Comparison of ENCODE assay signal across 15 cellular contexts in genomic region chr1:25451903-25452302, GRCh38. TPM values are rescaled to one million over a fixed set of nuclear protein-coding genes. Genes with fewer than 3 reads are reported as not detected.
DNase-seq lines count a peak whose midpoint lies in the region; ATAC-seq and TF ChIP-seq lines count a peak whose summit lies in the region.
"Had no signal": no experiment of that assay in that cellular context is flagged by ENCODE, and none has a peak within 500 bp of the region (broad histone marks: within the 10 kb centered on the region; RNA-seq: fewer than 3 reads in every experiment).

No MANE protein-coding gene starts in this region.

- H3K4me2 ChIP-seq in KMS-11 (peak overlapping the region; percentile 70; the same call in 1 of the 2 replicates), OCI-LY7 (ENCODE audit: low read length) (peak overlapping the region; percentile 17)

- no TSS peak for BruUV-seq in OCI-LY7 (replicated peaks; lab: Mats Ljungman, UMichigan)

- CTCF ChIA-PET in OCI-LY7 (lab: Charles Lee; ENCODE audit: unreplicated experiment), result no interaction called here

- no peaks in the 10 kb centered on the region for H4K20me1 ChIP-seq in KMS-11 (ENCODE audit: insufficient read depth)
- 0 out of 2 replicates have a peak, but pooled peaks cover 4% of the 10 kb centered on the region for H4K20me1 ChIP-seq in OCI-LY7 (ENCODE audit: insufficient read depth, low read length)

- intact Hi-C loops in OCI-LY7 (cut with micrococcal nuclease; ENCODE audit: unreplicated experiment), result no loop called here
- intact Hi-C loops in activated T-helper 2 cell treated with anti-CD3 and anti-CD28 coated beads, Interferon-gamma antibody, Interleukin-2, Interleukin-4, amounts not matched to agents 10 μg/mL and 5 μg/mL and 100 μg/mL, durations not matched to agents 14 hours and 24 hours and 36 hours (cut with micrococcal nuclease), result no loop called here

- H3K27ac ChIP-seq in CD4-positive, CD25-positive, alpha-beta regulatory T cell (ENCODE audit: insufficient read depth, low read length, poor library complexity, severe bottlenecking), result no peak overlapping the region
- no peak overlapping the region; the same call in 1 of the 2 replicates for H3K27ac ChIP-seq in KMS-11
- peak overlapping the region; percentile 11 for H3K27ac ChIP-seq in OCI-LY7 (ENCODE audit: low read depth, low read length, poor library complexity, severe bottlenecking)
- H3K27ac ChIP-seq in foreskin keratinocyte, result no peak overlapping the region

- H3K9ac ChIP-seq in KMS-11, result no peak overlapping the region

- POLR2A ChIA-PET in OCI-LY7 (lab: Charles Lee), result no interaction called here

- H3K27me3 Mint-ChIP-seq in CD4-positive, CD25-positive, alpha-beta regulatory T cell, result no peaks in the 10 kb centered on the region
- H3K27me3 Mint-ChIP-seq in memory B cell, result no peaks in the 10 kb centered on the region
- no peaks in the 10 kb centered on the region for H3K27me3 Mint-ChIP-seq in activated T-helper 2 cell treated with anti-CD3 and anti-CD28 coated beads, Interferon-gamma antibody, Interleukin-2, Interleukin-4, amounts not matched to agents 10 μg/mL and 5 μg/mL and 100 μg/mL, durations not matched to agents 14 hours and 24 hours and 36 hours (ENCODE audit: low read depth)

- peaks cover 0 to 5% (median 2%) of the 10 kb centered on the region in 4 donors for H3K4me1 Mint-ChIP-seq in CD4-positive, CD25-positive, alpha-beta regulatory T cell
- peaks cover 5% of the 10 kb centered on the region for H3K4me1 Mint-ChIP-seq in memory B cell
- peaks cover 15% of the 10 kb centered on the region for H3K4me1 Mint-ChIP-seq in activated T-helper 2 cell treated with anti-CD3 and anti-CD28 coated beads, Interferon-gamma antibody, Interleukin-2, Interleukin-4, amounts not matched to agents 10 μg/mL and 5 μg/mL and 100 μg/mL, durations not matched to agents 14 hours and 24 hours and 36 hours (ENCODE audit: low read depth)

- H3K9me2 ChIP-seq in OCI-LY7 (ENCODE audit: insufficient read depth, low read length), result no peaks in the 10 kb centered on the region

- no peaks in the 10 kb centered on the region for H3K9me3 Mint-ChIP-seq in CD4-positive, CD25-positive, alpha-beta regulatory T cell
- no peaks in the 10 kb centered on the region for H3K9me3 Mint-ChIP-seq in memory B cell
- no peaks in the 10 kb centered on the region for H3K9me3 Mint-ChIP-seq in activated T-helper 2 cell treated with anti-CD3 and anti-CD28 coated beads, Interferon-gamma antibody, Interleukin-2, Interleukin-4, amounts not matched to agents 10 μg/mL and 5 μg/mL and 100 μg/mL, durations not matched to agents 14 hours and 24 hours and 36 hours

- H2AFZ ChIP-seq in KMS-11 (ENCODE audit: low read depth), result no peak overlapping the region
- H2AFZ ChIP-seq in OCI-LY7 (ENCODE audit: low read length), result no peak overlapping the region

- peak overlapping the region in 2 of 3 donors; percentile 20 to 35 for H3K27ac Mint-ChIP-seq in CD4-positive, CD25-positive, alpha-beta regulatory T cell
- peak overlapping the region; percentile 11 for H3K27ac Mint-ChIP-seq in memory B cell
- H3K27ac Mint-ChIP-seq in activated T-helper 2 cell treated with anti-CD3 and anti-CD28 coated beads, Interferon-gamma antibody, Interleukin-2, Interleukin-4, amounts not matched to agents 10 μg/mL and 5 μg/mL and 100 μg/mL, durations not matched to agents 14 hours and 24 hours and 36 hours, result no peak overlapping the region

- no peak for DNase-seq in CD4-positive, CD25-positive, alpha-beta regulatory T cell
- DNase-seq in OCI-LY7 (ENCODE audit: low spot score) (peak; percentile 37), memory B cell (ENCODE audit: low spot score in 2 of 2) (no peak), GOT3 (lab: John Stamatoyannopoulos, UW) (no peak), foreskin keratinocyte (no peak)
- no peak for DNase-seq in activated T-helper 2 cell treated with anti-CD3 and anti-CD28 coated beads, Interferon-gamma antibody, Interleukin-2, Interleukin-4, amounts not matched to agents 10 μg/mL and 5 μg/mL and 100 μg/mL, durations not matched to agents 14 hours and 24 hours and 36 hours (ENCODE audit: low spot score)
- DNase-seq: C1 segment of cervical spinal cord, DMS53, NCI-H1092, NCI-H345, NCI-H526 treated with DMSO at 0.1 percent for 48 hours, SHP77 treated with DMSO at 0.1 percent for 48 hours, T-helper 9 cell had no signal

- peaks cover 5% of the 10 kb centered on the region; the same call in 1 of the 2 replicates for H3K79me2 ChIP-seq in KMS-11 (ENCODE audit: insufficient read depth, low read depth)
- no peaks in the 10 kb centered on the region for H3K79me2 ChIP-seq in OCI-LY7 (ENCODE audit: insufficient read depth, low read depth, low read length)

- H3K9me3 ChIP-seq in CD4-positive, CD25-positive, alpha-beta regulatory T cell (ENCODE audit: control insufficient read depth in 2 of 2, low read length in 2 of 2), result no peaks in the 10 kb centered on the region
- no peaks in the 10 kb centered on the region for H3K9me3 ChIP-seq in OCI-LY7 (ENCODE audit: low read length)

- no peak overlapping the region for H3K4me3 ChIP-seq in CD4-positive, CD25-positive, alpha-beta regulatory T cell (ENCODE audit: low read depth, low read length)
- H3K4me3 ChIP-seq in KMS-11 (IDR thresholded peaks at IDR 0.05; ENCODE audit: insufficient read depth, low read depth, low read length) (no peak overlapping the region), OCI-LY7 (ENCODE audit: low read depth, low read length, poor library complexity, severe bottlenecking) (no peak overlapping the region)

- no peak for TF ChIP-seq CTCF in KMS-11 (conservative IDR thresholded peaks at IDR 0.05; ENCODE audit: low read depth, low read length)
- TF ChIP-seq CTCF in OCI-LY7 (conservative IDR thresholded peaks at IDR 0.05; ENCODE audit: low read length), result no peak
- no peak for TF ChIP-seq CTCF in foreskin keratinocyte (conservative IDR thresholded peaks at IDR 0.05)

- peaks cover 34% of the 10 kb centered on the region for H3K36me3 Mint-ChIP-seq in CD4-positive, CD25-positive, alpha-beta regulatory T cell
- H3K36me3 Mint-ChIP-seq in memory B cell, result peaks cover 11% of the 10 kb centered on the region
- peaks cover 43% of the 10 kb centered on the region for H3K36me3 Mint-ChIP-seq in activated T-helper 2 cell treated with anti-CD3 and anti-CD28 coated beads, Interferon-gamma antibody, Interleukin-2, Interleukin-4, amounts not matched to agents 10 μg/mL and 5 μg/mL and 100 μg/mL, durations not matched to agents 14 hours and 24 hours and 36 hours (ENCODE audit: low read depth)

- H3K4me3 Mint-ChIP-seq in CD4-positive, CD25-positive, alpha-beta regulatory T cell, result no peak overlapping the region
- no peak overlapping the region for H3K4me3 Mint-ChIP-seq in memory B cell
- H3K4me3 Mint-ChIP-seq in activated T-helper 2 cell treated with anti-CD3 and anti-CD28 coated beads, Interferon-gamma antibody, Interleukin-2, Interleukin-4, amounts not matched to agents 10 μg/mL and 5 μg/mL and 100 μg/mL, durations not matched to agents 14 hours and 24 hours and 36 hours (ENCODE audit: low read depth), result no peak overlapping the region

- H3K36me3 ChIP-seq in CD4-positive, CD25-positive, alpha-beta regulatory T cell (ENCODE audit: control insufficient read depth, insufficient read depth, low read length), result peaks cover 37% of the 10 kb centered on the region
- H3K36me3 ChIP-seq in KMS-11 (ENCODE audit: insufficient read depth) (no peaks in the 10 kb centered on the region), OCI-LY7 (ENCODE audit: insufficient read depth, low read length) (peaks cover 51% of the 10 kb centered on the region)

- peaks cover 4% of the 10 kb centered on the region for H3K4me1 ChIP-seq in CD4-positive, CD25-positive, alpha-beta regulatory T cell (ENCODE audit: control insufficient read depth, insufficient read depth, low read length, poor library complexity, severe bottlenecking)
- peaks cover 57% of the 10 kb centered on the region for H3K4me1 ChIP-seq in KMS-11 (ENCODE audit: low read depth, poor library complexity, severe bottlenecking)
- peaks cover 16% of the 10 kb centered on the region for H3K4me1 ChIP-seq in OCI-LY7 (ENCODE audit: insufficient read depth, low read length, poor library complexity, severe bottlenecking)
- H3K4me1 ChIP-seq in foreskin keratinocyte, result no peaks in the 10 kb centered on the region

- H3K27me3 ChIP-seq in CD4-positive, CD25-positive, alpha-beta regulatory T cell (ENCODE audit: control insufficient read depth, insufficient read depth, low read length), result no peaks in the 10 kb centered on the region
- H3K27me3 ChIP-seq in KMS-11 (ENCODE audit: insufficient read depth, low read depth), result no peaks in the 10 kb centered on the region
- H3K27me3 ChIP-seq in foreskin keratinocyte, result no peaks in the 10 kb centered on the region

- no peak for ATAC-seq in CD4-positive, CD25-positive, alpha-beta regulatory T cell (ENCODE audit: low read depth in 2 of 2)
- ATAC-seq in memory B cell (ENCODE audit: low read depth), result peak; percentile 79
- no peak for ATAC-seq in GM18868 (IDR thresholded peaks at IDR 0.05; ENCODE audit: unreplicated experiment)
- ATAC-seq in foreskin keratinocyte, result no peak

RNA-seq across cellular contexts. Expression of gene MACO1, which starts 21.2 kb away (rescaled TPM):
- 20.3 TPM for total RNA-seq in CD4-positive, CD25-positive, alpha-beta regulatory T cell
- polyA plus RNA-seq in CD4-positive, CD25-positive, alpha-beta regulatory T cell, result 1 to 10 TPM; 5.0 to 6.4 (median 5.6) TPM
- 8.8 and 11.8 TPM in 2 replicates for total RNA-seq in OCI-LY7 (2014; rRNA removed; shearing (Covaris generic))
- total RNA-seq in OCI-LY7 (2022) (18.6 and 18.7 TPM in 2 replicates), foreskin keratinocyte (12.6 and 15.9 TPM in 2 replicates)
- total RNA-seq in activated T-helper 2 cell treated with anti-CD3 and anti-CD28 coated beads, Interferon-gamma antibody, Interleukin-2, Interleukin-4, amounts not matched to agents 10 μg/mL and 5 μg/mL and 100 μg/mL, durations not matched to agents 14 hours and 24 hours and 36 hours, result 15.8 and 15.9 TPM in 2 replicates
- 7.8 and 7.9 TPM in 2 replicates for polyA plus RNA-seq in foreskin keratinocyte

RNA-seq across cellular contexts. Expression of gene RHCE, which starts 31.3 kb away (rescaled TPM):
- not detected for total RNA-seq in CD4-positive, CD25-positive, alpha-beta regulatory T cell
- polyA plus RNA-seq in CD4-positive, CD25-positive, alpha-beta regulatory T cell, result under 1 TPM; 0.16 to 0.45 (median 0.31) TPM
- 0.21 and 0.63 TPM in 2 replicates for total RNA-seq in OCI-LY7 (2014; rRNA removed; shearing (Covaris generic))
- total RNA-seq in OCI-LY7 (2022) (not detected in 2 replicates), foreskin keratinocyte (0.07 and 0.10 TPM in 2 replicates)
- total RNA-seq in activated T-helper 2 cell treated with anti-CD3 and anti-CD28 coated beads, Interferon-gamma antibody, Interleukin-2, Interleukin-4, amounts not matched to agents 10 μg/mL and 5 μg/mL and 100 μg/mL, durations not matched to agents 14 hours and 24 hours and 36 hours, result 0.25 TPM in 1 of 2 replicates, not detected in the other
- polyA plus RNA-seq in foreskin keratinocyte, result 0.12 TPM in 1 of 2 replicates, not detected in the other
